In genomic region chr4:98204236-98204553, GRCh38 we compare ENCODE assay signal across 11 cellular contexts. TPM values are rescaled to one million over a fixed set of nuclear protein-coding genes. Genes with fewer than 3 reads are reported as not detected.
DNase-seq lines count a peak whose midpoint lies in the region; ATAC-seq and TF ChIP-seq lines count a peak whose summit lies in the region.
"Had no signal": no experiment of that assay in that cellular context is flagged by ENCODE, and none has a peak within 500 bp of the region (broad histone marks: within the 10 kb centered on the region; RNA-seq: fewer than 3 reads in every experiment).

No MANE protein-coding gene starts in this region.

- H3K4me2 ChIP-seq in mammary epithelial cell (ENCODE audit: insufficient read depth, low read depth, low read length): no peak overlapping the region

- H3K79me2 ChIP-seq in mammary epithelial cell (ENCODE audit: insufficient read depth, low read length): no peaks in the 10 kb centered on the region

- no peak overlapping the region for H3K4me3 ChIP-seq in mammary epithelial cell (replicated peaks in 1 of 3; ENCODE audit: insufficient read depth in 1 of 3, low read depth in 2 of 3, low read length in 3 of 3)
- no peak overlapping the region for H3K4me3 ChIP-seq in breast epithelium
- no peak overlapping the region for H3K4me3 ChIP-seq in urinary bladder (ENCODE audit: low read depth, low read length)
- H3K4me3 ChIP-seq: left lung had no signal

- in situ Hi-C loops in mammary epithelial cell (cut with MboI; ENCODE audit: low sequenced_read_pairs in 2 of 2): no loop called here

- ATAC-seq in HG02610 (IDR thresholded peaks at IDR 0.05; ENCODE audit: unreplicated experiment): peak; percentile 26
- ATAC-seq in HG03460 (IDR thresholded peaks at IDR 0.05; ENCODE audit: unreplicated experiment): peak; percentile 55

- intact Hi-C loops in mammary epithelial cell (cut with micrococcal nuclease): no loop called here
- intact Hi-C loops in breast epithelium (cut with DNase I; ENCODE audit: low total_unique reads): no loop called here

- TSS peak; percentile 99 for BruUV-seq in mammary epithelial cell (replicated peaks; lab: Mats Ljungman, UMichigan)

- H3K36me3 ChIP-seq in mammary epithelial cell (ENCODE audit: insufficient read depth, low read length): no peaks in the 10 kb centered on the region
- no peaks in the 10 kb centered on the region for H3K36me3 ChIP-seq in breast epithelium
- no peaks in the 10 kb centered on the region for H3K36me3 ChIP-seq in urinary bladder (ENCODE audit: insufficient read depth)
- H3K36me3 ChIP-seq: left lung had no signal

- no peak overlapping the region for H2AFZ ChIP-seq in mammary epithelial cell (ENCODE audit: low read depth, low read length)

- POLR2A ChIA-PET in RWPE1 (lab: Yijun Ruan, JAX; ENCODE audit: low non-redundant PET): no interaction called here

- TF ChIP-seq CTCF in mammary epithelial cell (conservative IDR thresholded peaks at IDR 0.05 in 1 of 2, IDR thresholded peaks at IDR 0.05 in 1 of 2; ENCODE audit: extremely low read depth in 1 of 2, insufficient read depth in 1 of 2, low read depth in 1 of 2, low read length in 2 of 2): no peak
- TF ChIP-seq CTCF in breast epithelium (IDR thresholded peaks at IDR 0.05): no peak
- no peak for TF ChIP-seq CTCF in RWPE1 (conservative IDR thresholded peaks at IDR 0.05; ENCODE audit: low read depth)

- H3K27me3 ChIP-seq in mammary epithelial cell (ENCODE audit: insufficient read depth, low read length) (peaks cover 2% of the 10 kb centered on the region), breast epithelium (no peaks in the 10 kb centered on the region)
- H3K27me3 ChIP-seq: left lung had no signal

- TF ChIP-seq POLR2A in breast epithelium (IDR thresholded peaks at IDR 0.05): no peak

- no peaks in the 10 kb centered on the region for H3K9me3 ChIP-seq in mammary epithelial cell (replicated peaks; ENCODE audit: insufficient read depth, low read length)
- peaks cover 0 to 8% of the 10 kb centered on the region in 2 donors for H3K9me3 ChIP-seq in breast epithelium

- dilution Hi-C loops in mammary epithelial cell (cut with HindIII; ENCODE audit: low sequenced_read_pairs): no loop called here

- CTCF ChIA-PET in mammary epithelial cell (lab: Charles Lee; ENCODE audit: low non-redundant PET) (no interaction called here), RWPE1 (lab: Yijun Ruan, JAX) (no interaction called here)

- no peak overlapping the region for H3K27ac ChIP-seq in mammary epithelial cell (ENCODE audit: insufficient read depth, low read depth, low read length)
- H3K27ac ChIP-seq in breast epithelium: no peak overlapping the region
- peak overlapping the region; percentile 10 for H3K27ac ChIP-seq in urinary bladder (ENCODE audit: low read depth)
- H3K27ac ChIP-seq in RWPE1: no peak overlapping the region
- H3K27ac ChIP-seq: left lung had no signal

- WGBS in mammary epithelial cell (ENCODE audit: low coverage, missing lambda C conversion rate): 90% methylated on average over 3 of the region's 3 CpGs
- WGBS in urinary bladder: 72% methylated on average over 3 of the region's 3 CpGs

- no peaks in the 10 kb centered on the region for H3K4me1 ChIP-seq in mammary epithelial cell (ENCODE audit: insufficient read depth, low read length)
- H3K4me1 ChIP-seq in breast epithelium: no peaks in the 10 kb centered on the region
- H3K4me1 ChIP-seq in urinary bladder (ENCODE audit: insufficient read depth): no peaks in the 10 kb centered on the region
- H3K4me1 ChIP-seq: left lung had no signal

- H3K9ac ChIP-seq in mammary epithelial cell (ENCODE audit: insufficient read depth, low read length): no peak overlapping the region

- H4K20me1 ChIP-seq in mammary epithelial cell (ENCODE audit: insufficient read depth, low read length): no peaks in the 10 kb centered on the region

- no peak for DNase-seq in mammary epithelial cell
- DNase-seq in breast epithelium (ENCODE audit: low spot score in 2 of 2): no peak
- DNase-seq in 8988T: no peak
- no peak for DNase-seq in RWPE1 (ENCODE audit: low spot score)
- no peak for DNase-seq in NCI-H2107 (lab: John Stamatoyannopoulos, UW)
- DNase-seq: left lung, NCI-H748 treated with DMSO at 0.1 percent for 48 hours, retina had no signal

RNA-seq across cellular contexts. Expression of gene RAP1GDS1, which starts 57.0 kb away (rescaled TPM):
- 10 to 100 TPM; 86.9 to 91.9 TPM for total RNA-seq in mammary epithelial cell
- polyA plus RNA-seq in mammary epithelial cell: 54.8 TPM
- polyA minus RNA-seq in mammary epithelial cell: 68.0 TPM
- total RNA-seq in breast epithelium: 10 to 100 TPM; 31.1 to 55.8 (median 33.8) TPM
- 61.6 TPM for total RNA-seq in urinary bladder
- 25.9 TPM for polyA plus RNA-seq in urinary bladder
